ENCODE assay signal across 18 cellular contexts in genomic region chr9:137402752-137403151, GRCh38. TPM values are rescaled to one million over a fixed set of nuclear protein-coding genes. Genes with fewer than 3 reads are reported as not detected.
A peak's percentile ranks its signal among the peaks of the same experiment; 100 is the strongest.
DNase-seq lines count a peak whose midpoint lies in the region; ATAC-seq, FAIRE-seq and TF ChIP-seq lines count a peak whose summit lies in the region.
"Had no signal": no experiment of that assay in that cellular context is flagged by ENCODE, and none has a peak within 500 bp of the region (broad histone marks: within the 10 kb centered on the region; RNA-seq: fewer than 3 reads in every experiment).

No MANE protein-coding gene starts in this region.

- H3K27me3 ChIP-seq in SJCRH30 (peaks cover 7% of the 10 kb centered on the region), psoas muscle (ENCODE audit: insufficient read depth in 3 of 3, low read length in 2 of 3) (peaks cover 0 to 7% (median 0%) of the 10 kb centered on the region in 3 donors)

- H3K4me3 ChIP-seq in SJCRH30 (no peak overlapping the region), psoas muscle (no peak overlapping the region)
- H3K4me3 ChIP-seq: BLaER1 had no signal

- H3K4me3 Mint-ChIP-seq in CD14-positive monocyte = no peak overlapping the region
- H3K4me3 Mint-ChIP-seq in memory B cell = no peak overlapping the region
- H3K4me3 Mint-ChIP-seq: CD8-positive, alpha-beta memory T cell had no signal

- H3K27ac ChIP-seq in SJCRH30 (no peak overlapping the region), psoas muscle (no peak overlapping the region)
- H3K27ac ChIP-seq: BLaER1 had no signal

- TF ChIP-seq POLR2A in H54 (IDR thresholded peaks at IDR 0.05; ENCODE audit: low read depth, low read length) = no peak

- no peaks in the 10 kb centered on the region for H3K9me3 ChIP-seq in SJCRH30 (replicated peaks)
- H3K9me3 ChIP-seq in psoas muscle = no peaks in the 10 kb centered on the region

- TF ChIP-seq CTCF in CD14-positive monocyte (IDR thresholded peaks at IDR 0.05) = no peak
- no peak for TF ChIP-seq CTCF in psoas muscle (IDR thresholded peaks at IDR 0.05)

- H3K4me1 Mint-ChIP-seq in CD14-positive monocyte = peaks cover 20% of the 10 kb centered on the region
- peaks cover 15% of the 10 kb centered on the region for H3K4me1 Mint-ChIP-seq in memory B cell

- peak overlapping the region in 4 of 7 donors; percentile 1 to 72 (median 34) for H3K27ac Mint-ChIP-seq in CD14-positive monocyte
- H3K27ac Mint-ChIP-seq in memory B cell = peak overlapping the region; percentile 18
- H3K27ac Mint-ChIP-seq: CD8-positive, alpha-beta memory T cell had no signal

- H3K36me3 ChIP-seq in SJCRH30 = no peaks in the 10 kb centered on the region
- no peaks in the 10 kb centered on the region for H3K36me3 ChIP-seq in psoas muscle (ENCODE audit: insufficient read depth in 1 of 2, low read depth in 1 of 2)

- H3K36me3 Mint-ChIP-seq in CD14-positive monocyte (peaks cover 17 to 20% of the 10 kb centered on the region in 2 donors), memory B cell (peaks cover 10% of the 10 kb centered on the region)

- ATAC-seq in memory B cell (ENCODE audit: low read depth) (no peak), psoas muscle (no peak)
- ATAC-seq: HepG2 had no signal

- H3K27me3 Mint-ChIP-seq in CD14-positive monocyte (ENCODE audit: low read depth in 3 of 3) = peaks cover 19 to 24% (median 20%) of the 10 kb centered on the region in 3 donors
- no peaks in the 10 kb centered on the region for H3K27me3 Mint-ChIP-seq in memory B cell

- 63 to 78% (median 67%) methylated on average over 10 of the region's 10 CpGs for WGBS in psoas muscle, 3 donors

- intact Hi-C loops in CD14-positive monocyte (cut with micrococcal nuclease) (no loop called here), psoas muscle (cut with DNase I) (loop anchor here in 1 of 2 donors (2.0 kb wide), 1 partner anchor 52 kb away; no protein-coding TSS in a partner anchor)

- H3K4me1 ChIP-seq in SJCRH30 = peaks cover 11% of the 10 kb centered on the region
- peaks cover 12% of the 10 kb centered on the region for H3K4me1 ChIP-seq in psoas muscle

- H3K9me3 Mint-ChIP-seq in CD14-positive monocyte (peaks cover 19 to 40% (median 25%) of the 10 kb centered on the region in 7 donors), memory B cell (peaks cover 4% of the 10 kb centered on the region)
- H3K9me3 Mint-ChIP-seq: CD8-positive, alpha-beta memory T cell had no signal

- FAIRE-seq in H54 (lab: Jason Lieb, UNC) = no peak
- FAIRE-seq: HepG2 had no signal

- DNase-seq in CD14-positive monocyte (ENCODE audit: low spot score) (no peak), LHCN-M2 (ENCODE audit: low read depth) (peak; percentile 29), SJCRH30 (peak; percentile 66 to 78), memory B cell (ENCODE audit: low spot score in 2 of 2) (no peak), psoas muscle (no peak), NCI-H526 treated with DMSO at 0.1 percent for 48 hours (lab: John Stamatoyannopoulos, UW) (no peak), H54 (ENCODE audit: insufficient read length, low spot score) (no peak)
- DNase-seq: CD8-positive, alpha-beta memory T cell; KG1; NCI-H1092 treated with DMSO at 0.1 percent for 48 hours; NCI-H2081; NCI-H446 treated with DMSO at 0.1 percent for 48 hours; SHP77 had no signal

RNA-seq across cellular contexts. Expression of gene EXD3, which starts 20.2 kb away (rescaled TPM):
- 1 to 10 TPM; 2.0 to 3.0 TPM for polyA plus RNA-seq in CD14-positive monocyte
- total RNA-seq in LHCN-M2 (2014; rRNA removed) = 4.0 and 6.5 TPM in 2 replicates
- polyA plus RNA-seq in LHCN-M2 (2012) = 6.9 TPM
- 1.8 and 1.9 TPM in 2 replicates for total RNA-seq in SJCRH30 (2014; rRNA removed; shearing (Covaris generic))
- 10 to 100 TPM in 2 of 4 donors, 1 to 10 TPM in 2; 6.7 to 11.2 (median 9.7) TPM for total RNA-seq in psoas muscle
- polyA plus RNA-seq in psoas muscle = 1 to 10 TPM; 5.7 to 9.9 (median 7.2) TPM

RNA-seq across cellular contexts. Expression of gene NOXA1, which starts 20.4 kb away (rescaled TPM):
- polyA plus RNA-seq in CD14-positive monocyte (1 to 10 TPM; 1.3 to 1.6 TPM), psoas muscle (1 to 10 TPM in 1 of 3 donors, under 1 TPM in 2; 0.43 to 1.0 (median 0.83) TPM)
- total RNA-seq in LHCN-M2 (2014; rRNA removed) (0.17 and 0.19 TPM in 2 replicates), psoas muscle (1 to 10 TPM in 3 of 4 donors, under 1 TPM in 1; 0.62 to 5.1 (median 2.5) TPM)
- polyA plus RNA-seq in LHCN-M2 (2012) = 0.13 TPM
- total RNA-seq in SJCRH30 (2014; rRNA removed; shearing (Covaris generic)) = not detected in 2 replicates
- total RNA-seq: H4, OCI-LY7 had no signal

RNA-seq across cellular contexts. Expression of gene ENTPD8, which starts 38.4 kb away (rescaled TPM):
- not detected for polyA plus RNA-seq in CD14-positive monocyte
- total RNA-seq in LHCN-M2 (2014; rRNA removed) = not detected in 2 replicates
- polyA plus RNA-seq in LHCN-M2 (2012) = not detected
- total RNA-seq in SJCRH30 (2014; rRNA removed; shearing (Covaris generic)) = not detected in 2 replicates
- total RNA-seq in psoas muscle = not detected
- under 1 TPM in 1 of 3 donors, not detected in 2; 0.01 TPM for polyA plus RNA-seq in psoas muscle
- total RNA-seq: A673; CD8-positive, alpha-beta memory T cell; OCI-LY7 had no signal
- polyA plus RNA-seq: CD8-positive, alpha-beta memory T cell had no signal

RNA-seq across cellular contexts. Expression of gene NSMF, which starts 56.4 kb away (rescaled TPM):
- polyA plus RNA-seq in CD14-positive monocyte = 1 to 10 TPM; 4.6 to 5.3 TPM
- 53.7 and 64.0 TPM in 2 replicates for total RNA-seq in LHCN-M2 (2014; rRNA removed)
- polyA plus RNA-seq in LHCN-M2 (2012) = 38.4 TPM
- total RNA-seq in SJCRH30 (2014; rRNA removed; shearing (Covaris generic)) = 35.4 and 40.3 TPM in 2 replicates
- total RNA-seq in psoas muscle = 10 to 100 TPM in 1 of 4 donors, 1 to 10 TPM in 3; 4.8 to 11.2 (median 6.4) TPM
- 10 to 100 TPM in 1 of 3 donors, 1 to 10 TPM in 2; 4.9 to 11.0 (median 5.7) TPM for polyA plus RNA-seq in psoas muscle

Comparison
In these comparisons a context has a peak if more than half of its experiments do, and no peak if none do; other contexts are left out.
1. DNase-seq: peak in LHCN-M2 (single experiment) and SJCRH30 (2 of 2); none in CD14-positive monocyte (single experiment), memory B cell (0 of 2), psoas muscle (0 of 2), NCI-H526 treated with DMSO at 0.1 percent for 48 hours (single experiment) and H54 (single experiment).